Comparison of ENCODE assay signal across 9 cellular contexts in the genomic region with DNA sequence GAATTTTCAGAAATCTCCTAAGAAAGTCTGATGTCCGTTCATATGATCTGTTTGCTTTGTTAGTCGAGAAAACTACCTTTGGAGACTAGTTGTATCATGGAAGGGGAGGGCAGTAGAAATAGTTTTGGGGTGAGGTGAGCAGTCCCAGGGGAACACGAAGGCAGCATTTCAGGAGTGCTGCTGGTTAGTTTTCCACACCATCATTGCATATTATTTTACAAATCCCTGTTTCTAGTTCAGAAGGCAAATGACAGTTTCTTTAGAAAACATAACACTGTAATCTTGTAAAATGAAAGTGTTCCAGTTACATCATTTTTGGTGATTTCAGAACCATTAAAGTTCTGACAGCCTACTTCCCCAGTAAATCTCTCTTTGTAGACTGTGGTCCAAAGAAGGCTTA. TPM values are rescaled to one million over a fixed set of nuclear protein-coding genes. Genes with fewer than 3 reads are reported as not detected.
"Had no signal": no experiment of that assay in that cellular context is flagged by ENCODE, and none has a peak within 500 bp of the region (broad histone marks: within the 10 kb centered on the region; RNA-seq: fewer than 3 reads in every experiment).

No MANE protein-coding gene starts in this region.

RNA-seq across cellular contexts. Expression of a gene that starts 40.3 kb away (rescaled TPM):
- total RNA-seq: cardiac septum; glomerular endothelial cell; left ventricle myocardium superior; naive thymus-derived CD4-positive, alpha-beta T cell; SJCRH30; spleen; T-helper 1 cell treated with Interleukin-12 subunit alpha and Interleukin-12 subunit beta and Interleukin-4 antibody, amounts not matched to agents 30 ng/mL and 1 ng/mL, for 36 hours; thyroid gland; urinary bladder had no signal
